8 cellular contexts compared by ENCODE assay signal in genomic region chr14:100306256-100306505, GRCh38. TPM values are rescaled to one million over a fixed set of nuclear protein-coding genes. Genes with fewer than 3 reads are reported as not detected.
DNase-seq lines count a peak whose midpoint lies in the region; ATAC-seq and TF ChIP-seq lines count a peak whose summit lies in the region.

Gene SLC25A29, minus strand, starts transcription at chr14:100306444. Its CDS starts 212 bp downstream, at chr14:100306232.

- WGBS in stomach, 5 donors = 0 to 1% (median 0%) methylated on average over 17 to 32 of the region's 32 CpGs; no CpG with 5 or more reads in 1 of the 5 donors

- peaks cover 2 to 5% (median 5%) of the 10 kb centered on the region in 3 donors for H3K27me3 Mint-ChIP-seq in immature natural killer cell (ENCODE audit: low read depth in 3 of 3)

- H3K36me3 Mint-ChIP-seq in immature natural killer cell = no peaks in the 10 kb centered on the region

- H3K4me1 ChIP-seq in ascending aorta = peaks cover 3 to 12% of the 10 kb centered on the region in 2 donors
- H3K4me1 ChIP-seq in stomach = peaks cover 42 to 65% (median 61%) of the 10 kb centered on the region in 4 donors

- TF ChIP-seq POLR2A in stomach (IDR thresholded peaks at IDR 0.05) = no peak

- H3K4me3 Mint-ChIP-seq in immature natural killer cell = peak within 1 kb of the TSS; percentile 83 to 93 (median 87)

- peaks cover 9 to 24% of the 10 kb centered on the region in 2 donors for H3K4me1 Mint-ChIP-seq in immature natural killer cell

- DNase-seq in HT-29 (ENCODE audit: low spot score) = no peak
- no peak for DNase-seq in ascending aorta (ENCODE audit: low spot score in 2 of 2)
- no peak for DNase-seq in immature natural killer cell
- DNase-seq in stomach = no peak
- DNase-seq in GM19238 (ENCODE audit: insufficient read length, low spot score) = no peak
- DNase-seq in UCSD-AML1 (lab: John Stamatoyannopoulos, UW; ENCODE audit: unreplicated experiment) = no peak

- H3K9me3 ChIP-seq in ascending aorta (no peaks in the 10 kb centered on the region), stomach (no peaks in the 10 kb centered on the region)

- TF ChIP-seq CTCF in ascending aorta (IDR thresholded peaks at IDR 0.05) = no peak
- TF ChIP-seq CTCF in stomach (IDR thresholded peaks at IDR 0.05) = no peak

- H3K27ac ChIP-seq in ascending aorta = peak within 1 kb of the TSS; percentile 74 to 83
- peak within 1 kb of the TSS; percentile 86 to 91 (median 90) for H3K27ac ChIP-seq in stomach

- intact Hi-C loops in ascending aorta (cut with DNase I) = loop anchor here (1.0 to 10.0 kb wide), 3 partner anchors 66 to 541 kb away; partner anchors contain the start of gene WDR25
- intact Hi-C loops in stomach (cut with DNase I; ENCODE audit: low total_unique reads) = no loop called here

- no peak for ATAC-seq in GM19452 (IDR thresholded peaks at IDR 0.05; ENCODE audit: unreplicated experiment)
- no peak for ATAC-seq in GM21515 (IDR thresholded peaks at IDR 0.05; ENCODE audit: unreplicated experiment)

- no peaks in the 10 kb centered on the region for H3K9me3 Mint-ChIP-seq in immature natural killer cell

- no peak for TF ChIP-seq EP300 in stomach (IDR thresholded peaks at IDR 0.05)

- H3K27ac Mint-ChIP-seq in immature natural killer cell = peak within 1 kb of the TSS in 3 of 6 donors; percentile 44 to 70 (median 49)

- no peaks in the 10 kb centered on the region for H3K27me3 ChIP-seq in ascending aorta
- H3K27me3 ChIP-seq in stomach = no peaks in the 10 kb centered on the region

- H3K4me3 ChIP-seq in ascending aorta = peak within 1 kb of the TSS; percentile 90 to 95
- peak within 1 kb of the TSS; percentile 75 to 89 (median 85) for H3K4me3 ChIP-seq in stomach

- H3K36me3 ChIP-seq in ascending aorta = no peaks in the 10 kb centered on the region
- H3K36me3 ChIP-seq in stomach = no peaks in the 10 kb centered on the region

RNA-seq across cellular contexts. Expression of gene SLC25A29, which starts in this region (rescaled TPM):
- total RNA-seq in HT-29 (2014; rRNA removed; shearing (Covaris generic)) = 57.4 and 63.3 TPM in 2 replicates
- total RNA-seq in ascending aorta = 193 TPM
- 1 to 10 TPM; 4.2 to 5.6 (median 4.6) TPM for polyA plus RNA-seq in immature natural killer cell
- total RNA-seq in stomach = 100 to 1,000 TPM in 2 of 5 donors, 10 to 100 TPM in 3; 25.7 to 174 (median 30.1) TPM
- polyA plus RNA-seq in stomach = 10 to 100 TPM in 2 of 3 donors, 1 to 10 TPM in 1; 9.0 to 58.3 (median 26.2) TPM
